16 cellular contexts compared by ENCODE assay signal in genomic region chr15:58459045-58459444, GRCh38. TPM values are rescaled to one million over a fixed set of nuclear protein-coding genes. Genes with fewer than 3 reads are reported as not detected.
A peak's percentile ranks its signal among the peaks of the same experiment; 100 is the strongest.
DNase-seq lines count a peak whose midpoint lies in the region; ATAC-seq and TF ChIP-seq lines count a peak whose summit lies in the region.
"Had no signal": no experiment of that assay in that cellular context is flagged by ENCODE, and none has a peak within 500 bp of the region (broad histone marks: within the 10 kb centered on the region; RNA-seq: fewer than 3 reads in every experiment).

No MANE protein-coding gene starts in this region.

- 74% methylated on average over 2 of the region's 2 CpGs for WGBS in suprapubic skin
- WGBS in GM23248 (ENCODE audit: low coverage in 1 of 2, low lambda C conversion rate in 2 of 2, missing lambda C conversion rate in 2 of 2), 2 experiments: 56 to 70% methylated on average over 2 of the region's 2 CpGs

- TF ChIP-seq POLR2A in suprapubic skin (IDR thresholded peaks at IDR 0.05): no peak

- in situ Hi-C loops in GM23248 (cut with MboI): no loop called here

- POLR2A ChIA-PET in HEK293T (lab: Yijun Ruan, JAX): no interaction called here

- peaks cover 5% of the 10 kb centered on the region for H3F3A ChIP-seq in GM23248 (ENCODE audit: insufficient read depth)

- peaks cover 26% of the 10 kb centered on the region for H3K4me1 ChIP-seq in lower lobe of right lung
- peaks cover 14% of the 10 kb centered on the region for H3K4me1 ChIP-seq in suprapubic skin
- peaks cover 22% of the 10 kb centered on the region for H3K4me1 ChIP-seq in GM23248 (ENCODE audit: insufficient read depth)
- H3K4me1 ChIP-seq: breast epithelium had no signal

- H3K27me3 Mint-ChIP-seq in T-helper 2 cell treated with Interferon-gamma antibody and Interleukin-4, amounts not matched to agents 5 μg/mL and 100 μg/mL, for 36 hours (ENCODE audit: low read depth): no peaks in the 10 kb centered on the region
- H3K27me3 Mint-ChIP-seq in activated naive CD8-positive, alpha-beta T cell treated with anti-CD3 and anti-CD28 coated beads for 36 hours: no peaks in the 10 kb centered on the region
- H3K27me3 Mint-ChIP-seq: CD8-positive, alpha-beta memory T cell; effector memory CD8-positive, alpha-beta T cell had no signal

- H3K9me3 ChIP-seq in lower lobe of right lung (no peaks in the 10 kb centered on the region), suprapubic skin (no peaks in the 10 kb centered on the region), GM23248 (ENCODE audit: low read depth) (no peaks in the 10 kb centered on the region)
- H3K9me3 ChIP-seq: breast epithelium, ovary, thoracic aorta had no signal

- no peak for TF ChIP-seq EP300 in suprapubic skin (IDR thresholded peaks at IDR 0.05)

- H3K27me3 ChIP-seq in lower lobe of right lung (ENCODE audit: low read depth) (no peaks in the 10 kb centered on the region), suprapubic skin (no peaks in the 10 kb centered on the region), GM23248 (replicated peaks; ENCODE audit: insufficient read depth) (no peaks in the 10 kb centered on the region)
- H3K27me3 ChIP-seq: breast epithelium, ovary had no signal

- no peaks in the 10 kb centered on the region for H3K36me3 Mint-ChIP-seq in T-helper 2 cell treated with Interferon-gamma antibody and Interleukin-4, amounts not matched to agents 5 μg/mL and 100 μg/mL, for 36 hours (ENCODE audit: low read depth)
- peaks cover 16% of the 10 kb centered on the region for H3K36me3 Mint-ChIP-seq in activated naive CD8-positive, alpha-beta T cell treated with anti-CD3 and anti-CD28 coated beads for 36 hours

- CTCF ChIA-PET in HEK293T (lab: Yijun Ruan, JAX): no interaction called here

- no peaks in the 10 kb centered on the region for H3K9me3 Mint-ChIP-seq in T-helper 2 cell treated with Interferon-gamma antibody and Interleukin-4, amounts not matched to agents 5 μg/mL and 100 μg/mL, for 36 hours
- H3K9me3 Mint-ChIP-seq in activated naive CD8-positive, alpha-beta T cell treated with anti-CD3 and anti-CD28 coated beads for 36 hours: peaks cover 5% of the 10 kb centered on the region
- H3K9me3 Mint-ChIP-seq: CD8-positive, alpha-beta memory T cell; effector memory CD8-positive, alpha-beta T cell had no signal

- H2AFZ ChIP-seq in GM23248: no peak overlapping the region

- H3K4me3 ChIP-seq in lower lobe of right lung (no peak overlapping the region), suprapubic skin (no peak overlapping the region), GM23248 (no peak overlapping the region)
- H3K4me3 ChIP-seq: breast epithelium, ovary, thoracic aorta had no signal

- intact Hi-C loops in lower lobe of right lung (cut with DNase I): no loop called here

- H3K27ac Mint-ChIP-seq in T-helper 2 cell treated with Interferon-gamma antibody and Interleukin-4, amounts not matched to agents 5 μg/mL and 100 μg/mL, for 36 hours: no peak overlapping the region
- H3K27ac Mint-ChIP-seq in activated naive CD8-positive, alpha-beta T cell treated with anti-CD3 and anti-CD28 coated beads for 36 hours: peak overlapping the region; percentile 82

- H3K79me2 ChIP-seq in GM23248 (ENCODE audit: insufficient read depth): no peaks in the 10 kb centered on the region

- no peaks in the 10 kb centered on the region for H3K36me3 ChIP-seq in lower lobe of right lung
- no peaks in the 10 kb centered on the region for H3K36me3 ChIP-seq in suprapubic skin
- H3K36me3 ChIP-seq in GM23248 (ENCODE audit: low read depth): no peaks in the 10 kb centered on the region
- H3K36me3 ChIP-seq: breast epithelium, ovary, thoracic aorta had no signal

- no peaks in the 10 kb centered on the region for H3K9me2 ChIP-seq in GM23248 (ENCODE audit: insufficient read depth)

- DNase-seq in T-helper 2 cell treated with Interferon-gamma antibody and Interleukin-4, amounts not matched to agents 5 μg/mL and 100 μg/mL, for 36 hours (ENCODE audit: low spot score): no peak
- no peak for DNase-seq in T-helper 2 cell
- DNase-seq in activated naive CD8-positive, alpha-beta T cell treated with anti-CD3 and anti-CD28 coated beads for 36 hours: no peak
- no peak for DNase-seq in lower lobe of right lung
- peak in 1 of 2 donors; percentile 19 for DNase-seq in suprapubic skin (ENCODE audit: low spot score in 2 of 2)
- no peak for DNase-seq in GM23248
- no peak for DNase-seq in HEK293T (ENCODE audit: extremely low spot score)
- DNase-seq: activated CD8-positive, alpha-beta memory T cell treated with anti-CD3 and anti-CD28 coated beads for 24 hours; CD8-positive, alpha-beta memory T cell; effector memory CD8-positive, alpha-beta T cell; mesendoderm had no signal

- no peak overlapping the region for H3K9ac ChIP-seq in GM23248

- H3K27ac ChIP-seq in lower lobe of right lung (peak overlapping the region; percentile 57), suprapubic skin (peak overlapping the region; percentile 29), GM23248 (no peak overlapping the region)
- H3K27ac ChIP-seq: ovary, thoracic aorta had no signal

- no peaks in the 10 kb centered on the region for H4K20me1 ChIP-seq in GM23248 (ENCODE audit: insufficient read depth)

- TF ChIP-seq CTCF in lower lobe of right lung (IDR thresholded peaks at IDR 0.05) (no peak), suprapubic skin (IDR thresholded peaks at IDR 0.05) (no peak)

- H3K4me2 ChIP-seq in GM23248 (ENCODE audit: unreplicated experiment): no peak overlapping the region

- peaks cover 68% of the 10 kb centered on the region for H3K4me1 Mint-ChIP-seq in T-helper 2 cell treated with Interferon-gamma antibody and Interleukin-4, amounts not matched to agents 5 μg/mL and 100 μg/mL, for 36 hours (ENCODE audit: low read depth)
- H3K4me1 Mint-ChIP-seq in activated naive CD8-positive, alpha-beta T cell treated with anti-CD3 and anti-CD28 coated beads for 36 hours: peaks cover 89% of the 10 kb centered on the region

- ATAC-seq in lower lobe of right lung (no peak), GM18873 (IDR thresholded peaks at IDR 0.05; ENCODE audit: low FRiP score, unreplicated experiment) (no peak)
- ATAC-seq: effector memory CD8-positive, alpha-beta T cell had no signal

- peak overlapping the region; percentile 6 for H3K4me3 Mint-ChIP-seq in T-helper 2 cell treated with Interferon-gamma antibody and Interleukin-4, amounts not matched to agents 5 μg/mL and 100 μg/mL, for 36 hours
- H3K4me3 Mint-ChIP-seq in activated naive CD8-positive, alpha-beta T cell treated with anti-CD3 and anti-CD28 coated beads for 36 hours: no peak overlapping the region

TF ChIP-seq in HEK293T, 16 proteins besides CTCF, POLR2A, EP300 and RAD21:
- TF ChIP-seq SP1 (IDR thresholded peaks at IDR 0.05) (no peak), FOXM1 (IDR thresholded peaks at IDR 0.05; ENCODE audit: borderline replicate concordance) (no peak), ZNF384 (IDR thresholded peaks at IDR 0.05) (no peak), SUZ12 (IDR thresholded peaks at IDR 0.05) (no peak)

RNA-seq across cellular contexts. Expression of gene LIPC, which starts 27.3 kb away (rescaled TPM):
- total RNA-seq in activated naive CD8-positive, alpha-beta T cell treated with anti-CD3 and anti-CD28 coated beads for 36 hours: 1 to 10 TPM; 1.5 to 1.8 TPM
- total RNA-seq in lower lobe of right lung: 1.0 TPM
- under 1 TPM in 2 of 4 donors, not detected in 2; 0.26 to 0.96 TPM for total RNA-seq in suprapubic skin
- total RNA-seq in GM23248 (2014; rRNA removed; shearing (Covaris generic)): 0.38 and 0.43 TPM in 2 replicates
- 0.63 and 1.1 TPM in 2 replicates for polyA plus RNA-seq in GM23248 (2016; fragmentation: Nextera tagmentation; extraction: Ambion mirVana)
- total RNA-seq: SK-MEL-5, thoracic aorta had no signal
